ENCODE assay signal across 24 cellular contexts in the genomic region with DNA sequence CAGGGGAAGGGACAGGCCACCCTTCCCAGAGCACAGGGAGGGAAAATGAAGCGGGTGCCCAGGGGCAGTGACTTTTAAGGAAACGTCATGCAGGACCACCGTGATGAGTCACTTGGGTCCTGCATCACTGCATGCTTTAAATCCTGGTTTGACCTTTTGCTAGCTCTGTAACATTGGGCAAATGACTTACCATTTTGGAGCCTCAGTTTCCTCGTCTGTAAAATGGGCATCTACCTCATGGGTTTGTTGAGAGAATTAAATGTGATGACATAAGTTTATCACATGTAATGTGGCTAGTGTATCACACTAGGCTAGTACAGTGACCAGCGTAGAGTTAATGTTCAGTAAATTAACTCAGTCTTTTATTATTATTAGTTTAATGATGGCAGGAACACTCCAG.
DNase-seq lines count a peak whose midpoint lies in the region; ATAC-seq, FAIRE-seq and TF ChIP-seq lines count a peak whose summit lies in the region.
"Had no signal": no experiment of that assay in that cellular context is flagged by ENCODE, and none has a peak within 500 bp of the region (broad histone marks: within the 10 kb centered on the region; RNA-seq: fewer than 3 reads in every experiment).

No MANE protein-coding gene starts in this region.

- in situ Hi-C loops in HepG2 (cut with HindIII; ENCODE audit: extremely low pct_ligation_motif_present, low pct_unique_long_range_greater_than_20kb) = no loop called here

- H3K4me3 ChIP-seq in HepG2 (replicated peaks in 1 of 3; ENCODE audit: insufficient read depth in 1 of 3, low read depth in 2 of 3, low read length in 3 of 3) = no peak overlapping the region
- no peak overlapping the region for H3K4me3 ChIP-seq in right lobe of liver
- H3K4me3 ChIP-seq in mesendoderm (ENCODE audit: low read length) = no peak overlapping the region
- H3K4me3 ChIP-seq in neuronal stem cell (ENCODE audit: low read length in 2 of 2) = peak overlapping the region in 1 of 2 donors; percentile 59
- no peak overlapping the region for H3K4me3 ChIP-seq in ascending aorta
- H3K4me3 ChIP-seq: A549; BLaER1 treated with 17β-estradiol and CSF1 and Interleukin-3, amounts not matched to agents 10 nM and 100 nM had no signal

- no peaks in the 10 kb centered on the region for H3K27me3 Mint-ChIP-seq in T-helper 2 cell treated with Interferon-gamma antibody and Interleukin-4, amounts not matched to agents 5 μg/mL and 100 μg/mL, for 36 hours (ENCODE audit: low read depth)

- H3K4ac ChIP-seq in mesendoderm (ENCODE audit: low read depth, low read length) (no peak overlapping the region), neuronal stem cell (ENCODE audit: low read length) (no peak overlapping the region)

- H4K91ac ChIP-seq in neuronal stem cell (ENCODE audit: low read depth, low read length, poor library complexity) = no peak overlapping the region

- 2% methylated on average over 5 of the region's 5 CpGs for WGBS in HepG2 (ENCODE audit: low lambda C conversion rate)
- WGBS in right lobe of liver (ENCODE audit: insufficient coverage, low coverage, low lambda C conversion rate, missing lambda C conversion rate) = 86% methylated on average over 5 of the region's 5 CpGs
- no CpG with 5 or more reads among the region's 5 CpGs for WGBS in mesendoderm (ENCODE audit: extremely low coverage, insufficient coverage, low lambda C conversion rate)
- no CpG with 5 or more reads among the region's 5 CpGs for WGBS in neuronal stem cell (ENCODE audit: extremely low coverage in 2 of 2, insufficient read length in 2 of 2, insufficient replicate concordance in 1 of 2), 2 donors

- H3K36me3 ChIP-seq in HepG2 (replicated peaks in 1 of 2; ENCODE audit: control insufficient read depth in 1 of 2, insufficient read depth in 2 of 2, low read length in 2 of 2) = no peaks in the 10 kb centered on the region
- no peaks in the 10 kb centered on the region for H3K36me3 ChIP-seq in right lobe of liver
- H3K36me3 ChIP-seq in mesendoderm (ENCODE audit: control insufficient read depth, insufficient read depth, low read length) = no peaks in the 10 kb centered on the region
- no peaks in the 10 kb centered on the region for H3K36me3 ChIP-seq in neuronal stem cell (replicated peaks in 1 of 2; ENCODE audit: control insufficient read depth in 2 of 2, insufficient read depth in 2 of 2, low read length in 2 of 2)
- H3K36me3 ChIP-seq in ascending aorta = no peaks in the 10 kb centered on the region
- H3K36me3 ChIP-seq: BLaER1 treated with 17β-estradiol and CSF1 and Interleukin-3, amounts not matched to agents 10 nM and 100 nM had no signal

- H4K8ac ChIP-seq in mesendoderm (ENCODE audit: low read depth, low read length) (no peak overlapping the region), neuronal stem cell (ENCODE audit: low read depth, low read length) (no peak overlapping the region)

- no peaks in the 10 kb centered on the region for H4K20me1 ChIP-seq in HepG2 (ENCODE audit: insufficient read depth, low read length)
- H4K20me1 ChIP-seq: BLaER1 treated with 17β-estradiol and CSF1 and Interleukin-3, amounts not matched to agents 10 nM and 100 nM had no signal

- no peak overlapping the region for H4K5ac ChIP-seq in mesendoderm (ENCODE audit: low read length)

- TF ChIP-seq RAD21 in HepG2 (CRISPR knock-in tag; IDR thresholded peaks at IDR 0.05) = no peak

- no peak overlapping the region for H3K14ac ChIP-seq in neuronal stem cell (ENCODE audit: low read length)

- H3K9ac ChIP-seq in HepG2 (ENCODE audit: insufficient read depth, low read depth, low read length) (no peak overlapping the region), mesendoderm (ENCODE audit: low read length) (no peak overlapping the region), neuronal stem cell (ENCODE audit: low read depth, low read length, poor library complexity) (no peak overlapping the region)
- H3K9ac ChIP-seq: BLaER1 treated with 17β-estradiol and CSF1 and Interleukin-3, amounts not matched to agents 10 nM and 100 nM had no signal

- H3K27ac ChIP-seq in HepG2 (ENCODE audit: extremely low read length, insufficient read depth, low read length) (no peak overlapping the region), right lobe of liver (no peak overlapping the region), mesendoderm (ENCODE audit: low read depth, low read length) (no peak overlapping the region), neuronal stem cell (replicated peaks; ENCODE audit: low read length) (no peak overlapping the region), ascending aorta (no peak overlapping the region)
- H3K27ac ChIP-seq: 22Rv1; A549; BLaER1 treated with 17β-estradiol and CSF1 and Interleukin-3, amounts not matched to agents 10 nM and 100 nM; C4-2B had no signal

- peak overlapping the region; percentile 25 for H3K56ac ChIP-seq in mesendoderm (ENCODE audit: low read length)

- peak overlapping the region; percentile 53 for H3K27ac Mint-ChIP-seq in T-helper 2 cell treated with Interferon-gamma antibody and Interleukin-4, amounts not matched to agents 5 μg/mL and 100 μg/mL, for 36 hours
- H3K27ac Mint-ChIP-seq: B cell; CD4-positive, alpha-beta T cell; CD8-positive, alpha-beta T cell had no signal

- ATAC-seq in HepG2 = no peak
- no peak for ATAC-seq in right lobe of liver
- ATAC-seq in HG02678 (IDR thresholded peaks at IDR 0.05; ENCODE audit: unreplicated experiment) = no peak
- ATAC-seq: A549; CD8-positive, alpha-beta T cell had no signal

- H3K27me3 ChIP-seq in HepG2 (ENCODE audit: control insufficient read depth in 1 of 2, insufficient read depth in 2 of 2, low read length in 2 of 2) = peaks cover 0 to 2% of the 10 kb centered on the region in 2 experiments; a peak in 1 of 5 replicates
- no peaks in the 10 kb centered on the region for H3K27me3 ChIP-seq in right lobe of liver
- H3K27me3 ChIP-seq in mesendoderm (ENCODE audit: insufficient read depth, low read length, poor library complexity) = no peaks in the 10 kb centered on the region
- H3K27me3 ChIP-seq in neuronal stem cell (ENCODE audit: control insufficient read depth in 3 of 3, insufficient read depth in 3 of 3, low read depth in 1 of 3, low read length in 3 of 3) = peaks cover 0 to 9% (median 0%) of the 10 kb centered on the region in 3 experiments
- no peaks in the 10 kb centered on the region for H3K27me3 ChIP-seq in ascending aorta
- H3K27me3 ChIP-seq: BLaER1 treated with 17β-estradiol and CSF1 and Interleukin-3, amounts not matched to agents 10 nM and 100 nM had no signal

- H3K4me2 ChIP-seq in HepG2 (ENCODE audit: low read depth, low read length) (no peak overlapping the region), mesendoderm (ENCODE audit: low read length) (no peak overlapping the region), neuronal stem cell (ENCODE audit: insufficient read depth, low read length, poor library complexity, severe bottlenecking) (no peak overlapping the region)
- H3K4me2 ChIP-seq: A549; BLaER1 treated with 17β-estradiol and CSF1 and Interleukin-3, amounts not matched to agents 10 nM and 100 nM had no signal

- H2AK5ac ChIP-seq in mesendoderm (ENCODE audit: low read length) (peak overlapping the region; percentile 44), neuronal stem cell (ENCODE audit: low read depth, low read length) (no peak overlapping the region)

- H3K9me3 ChIP-seq in HepG2 (ENCODE audit: low read length) = no peaks in the 10 kb centered on the region
- H3K9me3 ChIP-seq in right lobe of liver = no peaks in the 10 kb centered on the region
- H3K9me3 ChIP-seq in neuronal stem cell (replicated peaks in 1 of 2; ENCODE audit: control insufficient read depth in 2 of 2, insufficient read depth in 1 of 2, low read depth in 1 of 2, low read length in 2 of 2) = no peaks in the 10 kb centered on the region
- H3K9me3 ChIP-seq in ascending aorta = no peaks in the 10 kb centered on the region
- H3K9me3 ChIP-seq: A549, Caco-2 had no signal

- H3K4me1 ChIP-seq in HepG2 (ENCODE audit: insufficient read depth, low read length) = no peaks in the 10 kb centered on the region
- H3K4me1 ChIP-seq in right lobe of liver = peaks cover 0 to 12% (median 2%) of the 10 kb centered on the region in 4 donors
- peaks cover 4% of the 10 kb centered on the region for H3K4me1 ChIP-seq in mesendoderm (ENCODE audit: control insufficient read depth, low read depth, low read length)
- no peaks in the 10 kb centered on the region for H3K4me1 ChIP-seq in neuronal stem cell (ENCODE audit: control insufficient read depth in 2 of 2, insufficient read depth in 1 of 2, low read depth in 1 of 2, low read length in 2 of 2)
- H3K4me1 ChIP-seq in ascending aorta = no peaks in the 10 kb centered on the region
- H3K4me1 ChIP-seq: A549; BLaER1 treated with 17β-estradiol and CSF1 and Interleukin-3, amounts not matched to agents 10 nM and 100 nM; Caco-2 had no signal

- no peak for TF ChIP-seq EP300 in HepG2 (IDR thresholded peaks at IDR 0.05; ENCODE audit: low read depth in 2 of 2, low read length in 2 of 2)
- TF ChIP-seq EP300 in HepG2 (CRISPR knock-in tag; IDR thresholded peaks at IDR 0.05; ENCODE audit: borderline replicate concordance) = no peak

- H3K79me2 ChIP-seq in HepG2 (ENCODE audit: insufficient read depth, low read length) (no peaks in the 10 kb centered on the region), mesendoderm (ENCODE audit: control insufficient read depth, insufficient read depth, low read length) (no peaks in the 10 kb centered on the region)

- H3K9me3 Mint-ChIP-seq in T-helper 2 cell treated with Interferon-gamma antibody and Interleukin-4, amounts not matched to agents 5 μg/mL and 100 μg/mL, for 36 hours = no peaks in the 10 kb centered on the region
- H3K9me3 Mint-ChIP-seq: CD4-positive, alpha-beta T cell had no signal

- H2BK15ac ChIP-seq in mesendoderm (replicated peaks; ENCODE audit: low read depth) = no peak overlapping the region
- H2BK15ac ChIP-seq in neuronal stem cell (ENCODE audit: low read length) = peak overlapping the region; percentile 6

- CTCF ChIA-PET in HepG2 (lab: Yijun Ruan, JAX; ENCODE audit: low intra/inter-chr PET ratio, low total read pairs) = no interaction called here

- intact Hi-C loops in HepG2 (cut with micrococcal nuclease; ENCODE audit: unreplicated experiment) (no loop called here), right lobe of liver (cut with DNase I) (no loop called here), ascending aorta (cut with DNase I) (no loop called here)

- no peaks in the 10 kb centered on the region for H3K4me1 Mint-ChIP-seq in T-helper 2 cell treated with Interferon-gamma antibody and Interleukin-4, amounts not matched to agents 5 μg/mL and 100 μg/mL, for 36 hours (ENCODE audit: low read depth)
- H3K4me1 Mint-ChIP-seq: B cell had no signal

- POLR2A ChIA-PET in HepG2 (lab: Yijun Ruan, JAX) = no interaction called here

- no peak for DNase-seq in T-helper 2 cell treated with Interferon-gamma antibody and Interleukin-4, amounts not matched to agents 5 μg/mL and 100 μg/mL, for 36 hours (ENCODE audit: low spot score)
- DNase-seq in T-helper 2 cell = no peak
- no peak for DNase-seq in HepG2 (ENCODE audit: low spot score)
- DNase-seq in right lobe of liver = no peak
- no peak for DNase-seq in mesendoderm
- DNase-seq in neuronal stem cell (ENCODE audit: low spot score) = no peak
- DNase-seq in ascending aorta (ENCODE audit: low spot score in 2 of 2) = no peak
- DNase-seq: AML-193; Caco-2; Calu3; CD4-positive, alpha-beta T cell; CD8-positive, alpha-beta T cell; DMS79 treated with DMSO at 0.1 percent for 48 hours; GF-D8 had no signal

- H3K18ac ChIP-seq in mesendoderm (ENCODE audit: low read length) = no peak overlapping the region
- H3K18ac ChIP-seq in neuronal stem cell (ENCODE audit: low read length) = no peak overlapping the region

- H2BK5ac ChIP-seq in mesendoderm (ENCODE audit: low read length) (peak overlapping the region; percentile 14), neuronal stem cell (ENCODE audit: low read length) (no peak overlapping the region)

- no TSS peak for BruUV-seq in HepG2 (replicated peaks; lab: Mats Ljungman, UMichigan)

- H3K23ac ChIP-seq in mesendoderm (ENCODE audit: low read length) (no peak overlapping the region), neuronal stem cell (ENCODE audit: low read depth, low read length, poor library complexity) (no peak overlapping the region)

- no peak for TF ChIP-seq CTCF in HepG2 (CRISPR knock-in tag; IDR thresholded peaks at IDR 0.05)
- TF ChIP-seq CTCF in right lobe of liver (IDR thresholded peaks at IDR 0.05) = no peak
- no peak for TF ChIP-seq CTCF in ascending aorta (IDR thresholded peaks at IDR 0.05)

- TF ChIP-seq POLR2A in HepG2 (IDR thresholded peaks at IDR 0.05; ENCODE audit: insufficient read depth in 1 of 2, low read depth in 2 of 2, low read length in 2 of 2) = no peak
- no peak for TF ChIP-seq POLR2A in right lobe of liver (IDR thresholded peaks at IDR 0.05)

- H3K36me3 Mint-ChIP-seq in T-helper 2 cell treated with Interferon-gamma antibody and Interleukin-4, amounts not matched to agents 5 μg/mL and 100 μg/mL, for 36 hours (ENCODE audit: low read depth) = no peaks in the 10 kb centered on the region
- H3K36me3 Mint-ChIP-seq: CD8-positive, alpha-beta T cell had no signal

- FAIRE-seq in HepG2 (lab: Jason Lieb, UNC) = no peak
- FAIRE-seq: A549, D721Med, G401.6, GM12891, GM19239 had no signal

- H2BK120ac ChIP-seq in mesendoderm (ENCODE audit: low read depth, low read length) (no peak overlapping the region), neuronal stem cell (ENCODE audit: low read depth, low read length) (no peak overlapping the region)

- no peaks in the 10 kb centered on the region for H3K79me1 ChIP-seq in mesendoderm (ENCODE audit: low read length)
- no peaks in the 10 kb centered on the region for H3K79me1 ChIP-seq in neuronal stem cell (ENCODE audit: low read depth, low read length)

- H2AFZ ChIP-seq in HepG2 (ENCODE audit: low read length) (no peak overlapping the region), neuronal stem cell (ENCODE audit: low read length) (no peak overlapping the region)

- no peak overlapping the region for H3K4me3 Mint-ChIP-seq in T-helper 2 cell treated with Interferon-gamma antibody and Interleukin-4, amounts not matched to agents 5 μg/mL and 100 μg/mL, for 36 hours
- H3K4me3 Mint-ChIP-seq: B cell; CD4-positive, alpha-beta T cell; CD8-positive, alpha-beta T cell had no signal

- no peak overlapping the region for H2BK12ac ChIP-seq in neuronal stem cell (ENCODE audit: low read length)
